In genomic region chr3:104396974-104397669, GRCh38 we compare ENCODE assay signal across 21 cellular contexts.
DNase-seq lines count a peak whose midpoint lies in the region; ATAC-seq and TF ChIP-seq lines count a peak whose summit lies in the region.
"Had no signal": no experiment of that assay in that cellular context is flagged by ENCODE, and none has a peak within 500 bp of the region (broad histone marks: within the 10 kb centered on the region; RNA-seq: fewer than 3 reads in every experiment).

No MANE protein-coding gene starts in this region.

- H3K4me1 Mint-ChIP-seq in Caco-2 (ENCODE audit: low read depth, unreplicated experiment): no peaks in the 10 kb centered on the region
- H3K4me1 Mint-ChIP-seq: activated naive CD8-positive, alpha-beta T cell treated with anti-CD3 and anti-CD28 coated beads for 36 hours; central memory CD8-positive, alpha-beta T cell; nephron progenitor cell; stimulated activated effector memory CD8-positive, alpha-beta T cell treated with anti-CD3 and anti-CD28 coated beads, Interleukin-12 subunit alpha, Interleukin-12 subunit beta, amount 100 ng/mL, for 72 hours had no signal

- peak; percentile 79 for ATAC-seq in thoracic aorta (ENCODE audit: insufficient number of reproducible peaks, low FRiP score, low read depth)
- ATAC-seq: activated CD8-positive, alpha-beta T cell treated with anti-CD3 and anti-CD28 coated beads, Interleukin-2, amount 10 ng/mL, durations not matched to agents 7 days and 5 days; stimulated activated effector memory CD8-positive, alpha-beta T cell treated with anti-CD3 and anti-CD28 coated beads, Interleukin-12 subunit alpha, Interleukin-12 subunit beta, amount 100 ng/mL, for 72 hours had no signal

- H3K27me3 Mint-ChIP-seq in Caco-2 (ENCODE audit: insufficient read depth, unreplicated experiment): no peaks in the 10 kb centered on the region
- H3K27me3 Mint-ChIP-seq: activated naive CD8-positive, alpha-beta T cell treated with anti-CD3 and anti-CD28 coated beads for 36 hours; central memory CD8-positive, alpha-beta T cell had no signal

- no peak for TF ChIP-seq POLR2A in uterus (IDR thresholded peaks at IDR 0.05)

- H3K9me3 ChIP-seq in thoracic aorta: peaks cover 3% of the 10 kb centered on the region
- no peaks in the 10 kb centered on the region for H3K9me3 ChIP-seq in uterus
- H3K9me3 ChIP-seq in Caco-2: peaks cover 4% of the 10 kb centered on the region; the same call in 1 of the 2 replicates
- H3K9me3 ChIP-seq: thyroid gland had no signal

- H3K27me3 ChIP-seq in thoracic aorta (replicated peaks; ENCODE audit: insufficient read depth) (no peaks in the 10 kb centered on the region), uterus (no peaks in the 10 kb centered on the region), Caco-2 (replicated peaks; ENCODE audit: control insufficient read depth, insufficient read depth, low read length) (no peaks in the 10 kb centered on the region)
- H3K27me3 ChIP-seq: thyroid gland had no signal

- H3K27ac Mint-ChIP-seq in Caco-2 (ENCODE audit: unreplicated experiment): no peak overlapping the region
- H3K27ac Mint-ChIP-seq: activated CD8-positive, alpha-beta T cell treated with anti-CD3 and anti-CD28 coated beads, Interleukin-2, amount 10 ng/mL, durations not matched to agents 7 days and 5 days; activated naive CD8-positive, alpha-beta T cell treated with anti-CD3 and anti-CD28 coated beads for 36 hours; nephron progenitor cell; stimulated activated effector memory CD8-positive, alpha-beta T cell treated with anti-CD3 and anti-CD28 coated beads, Interleukin-12 subunit alpha, Interleukin-12 subunit beta, amount 100 ng/mL, for 72 hours had no signal

- H3K27ac ChIP-seq in thoracic aorta (peak overlapping the region; percentile 58 to 59), RWPE1 (no peak overlapping the region), uterus (no peak overlapping the region)
- H3K27ac ChIP-seq: thyroid gland, VCaP had no signal

- H3K4me1 ChIP-seq in thoracic aorta (ENCODE audit: control insufficient read depth in 1 of 2, low read depth in 2 of 2): peaks cover 7 to 22% of the 10 kb centered on the region in 2 donors
- no peaks in the 10 kb centered on the region for H3K4me1 ChIP-seq in uterus
- H3K4me1 ChIP-seq in Caco-2: no peaks in the 10 kb centered on the region
- H3K4me1 ChIP-seq: thyroid gland had no signal

- no peaks in the 10 kb centered on the region for H3K36me3 Mint-ChIP-seq in Caco-2 (ENCODE audit: insufficient read depth, unreplicated experiment)
- H3K36me3 Mint-ChIP-seq: activated naive CD8-positive, alpha-beta T cell treated with anti-CD3 and anti-CD28 coated beads for 36 hours; stimulated activated effector memory CD8-positive, alpha-beta T cell treated with anti-CD3 and anti-CD28 coated beads, Interleukin-12 subunit alpha, Interleukin-12 subunit beta, amount 100 ng/mL, for 72 hours had no signal

- TF ChIP-seq CTCF in thoracic aorta (IDR thresholded peaks at IDR 0.05): no peak
- TF ChIP-seq CTCF in RWPE1 (conservative IDR thresholded peaks at IDR 0.05; ENCODE audit: low read depth): no peak
- TF ChIP-seq CTCF in uterus (IDR thresholded peaks at IDR 0.05): no peak
- no peak for TF ChIP-seq CTCF in Caco-2 (IDR thresholded peaks at IDR 0.05; ENCODE audit: insufficient read depth in 1 of 2, low read depth in 1 of 2, low read length in 1 of 2, severe bottlenecking in 1 of 2, unreplicated experiment in 1 of 2)

- POLR2A ChIA-PET in RWPE1 (lab: Yijun Ruan, JAX; ENCODE audit: low non-redundant PET) (no interaction called here), Caco-2 (lab: Charles Lee) (no interaction called here)

- no peak overlapping the region for H3K4me3 Mint-ChIP-seq in Caco-2 (ENCODE audit: unreplicated experiment)
- H3K4me3 Mint-ChIP-seq: activated CD8-positive, alpha-beta T cell treated with anti-CD3 and anti-CD28 coated beads, Interleukin-2, amount 10 ng/mL, durations not matched to agents 7 days and 5 days; activated naive CD8-positive, alpha-beta T cell treated with anti-CD3 and anti-CD28 coated beads for 36 hours; central memory CD8-positive, alpha-beta T cell; nephron progenitor cell; stimulated activated effector memory CD8-positive, alpha-beta T cell treated with anti-CD3 and anti-CD28 coated beads, Interleukin-12 subunit alpha, Interleukin-12 subunit beta, amount 100 ng/mL, for 72 hours had no signal

- H3K36me3 ChIP-seq in thoracic aorta (no peaks in the 10 kb centered on the region), uterus (no peaks in the 10 kb centered on the region), Caco-2 (ENCODE audit: control insufficient read depth, insufficient read depth, low read length) (no peaks in the 10 kb centered on the region)
- H3K36me3 ChIP-seq: thyroid gland had no signal

- peak; percentile 15 to 55 for DNase-seq in NCI-H526 (lab: John Stamatoyannopoulos, UW)
- no peak for DNase-seq in NCI-H526 treated with DMSO at 0.1 percent for 48 hours (lab: John Stamatoyannopoulos, UW)
- DNase-seq in astrocyte of the hippocampus (ENCODE audit: low read depth, low spot score): peak; percentile 39
- DNase-seq in iris pigment epithelial cell (ENCODE audit: low read depth): peak; percentile 37
- no peak for DNase-seq in thoracic aorta (ENCODE audit: low spot score)
- no peak for DNase-seq in RWPE1 (ENCODE audit: low spot score)
- DNase-seq in uterus: no peak
- no peak for DNase-seq in Caco-2
- DNase-seq: 8988T; activated CD8-positive, alpha-beta T cell treated with anti-CD3 and anti-CD28 coated beads, Interleukin-2, amount 10 ng/mL, durations not matched to agents 7 days and 5 days; activated naive CD8-positive, alpha-beta T cell treated with anti-CD3 and anti-CD28 coated beads for 36 hours; DMS53; effector memory CD4-positive, alpha-beta T cell; NCI-H187 treated with DMSO at 0.1 percent for 48 hours; NCI-H345; nephron progenitor cell; T-helper 1 cell; thyroid gland had no signal

- no peak overlapping the region for H3K4me3 ChIP-seq in thoracic aorta
- no peak overlapping the region for H3K4me3 ChIP-seq in uterus
- H3K4me3 ChIP-seq in Caco-2 (ENCODE audit: low read depth, low read length): no peak overlapping the region
- H3K4me3 ChIP-seq: thyroid gland had no signal

- intact Hi-C loops in uterus (cut with DNase I; ENCODE audit: low total_unique reads) (no loop called here), Caco-2 (cut with micrococcal nuclease; ENCODE audit: unreplicated experiment) (no loop called here)

- BruUV-seq in Caco-2 (replicated peaks; lab: Mats Ljungman, UMichigan): no TSS peak

- CTCF ChIA-PET in RWPE1 (lab: Yijun Ruan, JAX) (no interaction called here), Caco-2 (lab: Charles Lee) (no interaction called here)

- H3K9me3 Mint-ChIP-seq in Caco-2 (ENCODE audit: unreplicated experiment): no peaks in the 10 kb centered on the region

Comparison
In these comparisons a context has a peak if more than half of its experiments do, and no peak if none do; other contexts are left out.
1. DNase-seq: peak in NCI-H526 (2 of 2), astrocyte of the hippocampus (single experiment) and iris pigment epithelial cell (single experiment); none in NCI-H526 treated with DMSO at 0.1 percent for 48 hours (single experiment), thoracic aorta (single experiment), RWPE1 (single experiment), uterus (0 of 2) and Caco-2 (0 of 2).
2. H3K27ac ChIP-seq: peak in thoracic aorta (2 of 2); none in RWPE1 (single experiment) and uterus (0 of 2).